In the genomic region with DNA sequence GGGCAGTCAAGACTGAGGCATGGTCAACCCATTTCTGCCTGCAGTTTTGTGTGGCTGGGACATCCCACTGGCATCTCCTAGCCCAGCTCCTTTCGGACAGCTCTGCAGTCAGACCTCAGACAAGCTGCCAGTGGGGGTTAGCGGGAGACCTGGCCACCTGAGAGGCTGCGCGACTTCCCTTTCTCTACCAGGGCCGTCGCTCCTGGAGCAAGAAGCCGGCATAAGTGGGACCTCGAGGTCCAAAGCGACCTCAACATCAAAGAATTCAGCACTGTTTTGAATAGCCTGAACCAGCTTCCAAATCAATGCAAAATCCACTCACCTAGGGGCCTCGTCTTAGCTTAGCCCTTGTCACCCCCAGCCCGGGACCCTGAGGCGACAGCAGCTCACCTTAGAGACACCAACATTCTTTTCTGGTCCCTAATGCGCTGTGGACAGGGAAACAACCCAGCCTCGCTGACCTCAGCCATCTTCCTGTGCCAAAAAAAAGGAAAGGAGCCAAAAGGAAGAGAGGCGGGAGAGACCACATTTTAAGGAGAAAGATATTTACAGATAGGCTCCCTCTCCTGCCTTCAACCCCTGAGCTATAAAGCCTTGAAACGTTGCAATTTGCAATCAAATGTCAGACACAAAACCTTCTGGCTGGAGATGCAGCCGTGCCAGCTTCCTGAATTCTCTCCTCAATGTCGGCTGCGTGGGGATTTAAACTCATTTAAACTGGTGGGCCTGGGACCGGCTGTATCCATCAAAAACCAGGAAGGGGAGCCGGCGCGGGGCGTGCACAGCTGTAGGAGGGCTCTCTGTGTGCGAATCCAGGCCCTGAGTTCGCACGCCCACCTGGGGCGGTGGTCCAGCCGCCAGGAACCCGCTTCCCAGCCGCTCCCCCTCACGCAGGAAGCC, we compare ENCODE assay signal across 8 cellular contexts.
A peak's percentile ranks its signal among the peaks of the same experiment; 100 is the strongest.
DNase-seq lines count a peak whose midpoint lies in the region; ATAC-seq lines count a peak whose summit lies in the region.

No MANE protein-coding gene starts in this region.

- H3K4me1 ChIP-seq in stomach smooth muscle (ENCODE audit: control insufficient read depth, insufficient read depth, low read length): peaks cover 50% of the 10 kb centered on the region

- peak overlapping the region; percentile 66 for H3K27ac ChIP-seq in stomach smooth muscle (ENCODE audit: low read length)

- H3K9me3 Mint-ChIP-seq in activated naive CD8-positive, alpha-beta T cell treated with anti-CD3 and anti-CD28 coated beads for 36 hours: peaks cover 4% of the 10 kb centered on the region
- H3K9me3 Mint-ChIP-seq in immature natural killer cell: peaks cover 0 to 7% (median 0%) of the 10 kb centered on the region in 6 donors

- peaks cover 2% of the 10 kb centered on the region for H3K36me3 Mint-ChIP-seq in activated naive CD8-positive, alpha-beta T cell treated with anti-CD3 and anti-CD28 coated beads for 36 hours
- no peaks in the 10 kb centered on the region for H3K36me3 Mint-ChIP-seq in immature natural killer cell

- peak overlapping the region; percentile 83 to 90 for H3K4me3 ChIP-seq in stomach smooth muscle (ENCODE audit: low read length in 2 of 2)

- no peaks in the 10 kb centered on the region for H3K36me3 ChIP-seq in stomach smooth muscle (ENCODE audit: control insufficient read depth in 2 of 2, insufficient read depth in 2 of 2, low read length in 2 of 2)

- peak; percentile 48 for DNase-seq in NCI-H2227 (lab: John Stamatoyannopoulos, UW; ENCODE audit: unreplicated experiment)
- DNase-seq in NCI-H2227 treated with DMSO at 0.1 percent for 48 hours (lab: John Stamatoyannopoulos, UW): no peak
- no peak for DNase-seq in activated naive CD8-positive, alpha-beta T cell treated with anti-CD3 and anti-CD28 coated beads for 36 hours
- DNase-seq in immature natural killer cell: no peak
- DNase-seq in H4 (ENCODE audit: low spot score): no peak
- no peak for DNase-seq in SKM-1 (lab: John Stamatoyannopoulos, UW; ENCODE audit: unreplicated experiment)

- H3K27me3 ChIP-seq in stomach smooth muscle (ENCODE audit: control insufficient read depth in 1 of 2, insufficient read depth in 2 of 2, low read length in 2 of 2): no peaks in the 10 kb centered on the region

- H3K4me1 Mint-ChIP-seq in activated naive CD8-positive, alpha-beta T cell treated with anti-CD3 and anti-CD28 coated beads for 36 hours: peaks cover 9% of the 10 kb centered on the region
- H3K4me1 Mint-ChIP-seq in immature natural killer cell: peaks cover 22 to 30% of the 10 kb centered on the region in 2 donors

- H3K27me3 Mint-ChIP-seq in activated naive CD8-positive, alpha-beta T cell treated with anti-CD3 and anti-CD28 coated beads for 36 hours: peaks cover 35% of the 10 kb centered on the region
- H3K27me3 Mint-ChIP-seq in immature natural killer cell (ENCODE audit: low read depth in 3 of 3): peaks cover 0 to 13% (median 6%) of the 10 kb centered on the region in 3 donors

- peaks cover 0 to 7% of the 10 kb centered on the region in 2 donors for H3K9me3 ChIP-seq in stomach smooth muscle (ENCODE audit: control insufficient read depth in 2 of 2, low read length in 2 of 2)

- no peak for ATAC-seq in HG03196 (IDR thresholded peaks at IDR 0.05; ENCODE audit: unreplicated experiment)

- H3K9ac ChIP-seq in stomach smooth muscle (ENCODE audit: low read length in 2 of 2): peak overlapping the region; percentile 65 to 72

- H3K4me3 Mint-ChIP-seq in activated naive CD8-positive, alpha-beta T cell treated with anti-CD3 and anti-CD28 coated beads for 36 hours: peak overlapping the region; percentile 65
- H3K4me3 Mint-ChIP-seq in immature natural killer cell: peak overlapping the region; percentile 61 to 74 (median 68)

- H3K27ac Mint-ChIP-seq in activated naive CD8-positive, alpha-beta T cell treated with anti-CD3 and anti-CD28 coated beads for 36 hours: no peak overlapping the region
- no peak overlapping the region for H3K27ac Mint-ChIP-seq in immature natural killer cell
